Comparison of ENCODE assay signal across 8 cellular contexts in genomic region chr4:45566896-45567603, GRCh38.
"Had no signal": no experiment of that assay in that cellular context is flagged by ENCODE, and none has a peak within 500 bp of the region (broad histone marks: within the 10 kb centered on the region; RNA-seq: fewer than 3 reads in every experiment).

No MANE protein-coding gene starts in this region.

- H3K4me1 ChIP-seq: HAP-1 had no signal

- H3K27ac ChIP-seq: GM23248, HL-60 had no signal

- DNase-seq: GM23248, GOT3, H7, HFFc6 had no signal

- ATAC-seq: HCT116, HepG2 had no signal

- H3K4me3 ChIP-seq: GM23248, HAP-1 had no signal

- H3K36me3 ChIP-seq: HAP-1 had no signal

- H3K9me3 ChIP-seq: HAP-1 had no signal
